In genomic region chr14:33589334-33589733, GRCh38 we compare ENCODE assay signal across 11 cellular contexts.
DNase-seq lines count a peak whose midpoint lies in the region; ATAC-seq and TF ChIP-seq lines count a peak whose summit lies in the region.
"Had no signal": no experiment of that assay in that cellular context is flagged by ENCODE, and none has a peak within 500 bp of the region (broad histone marks: within the 10 kb centered on the region; RNA-seq: fewer than 3 reads in every experiment).

No MANE protein-coding gene starts in this region.

- DNase-seq in HPDE6-E6E7 (ENCODE audit: extremely low spot score) (peak; percentile 84), adipocyte (ENCODE audit: low read depth) (peak; percentile 21), fibroblast of villous mesenchyme (ENCODE audit: low read depth) (peak; percentile 89), smooth muscle cell (lab: John Stamatoyannopoulos, UW; ENCODE audit: unreplicated experiment) (no peak), osteocyte (ENCODE audit: extremely low spot score, unreplicated experiment) (no peak), cardiac septum (ENCODE audit: low spot score) (no peak)
- DNase-seq: activated CD8-positive, alpha-beta memory T cell treated with anti-CD3 and anti-CD28 coated beads, Interleukin-2, amount 50 U/mL, for 48 hours; activated naive CD8-positive, alpha-beta T cell treated with anti-CD3 and anti-CD28 coated beads, Interleukin-2, amount 50 U/mL, for 24 hours; effector CD4-positive, alpha-beta T cell; NCI-H2107 had no signal

- H3K27me3 ChIP-seq in adipocyte (replicated peaks; ENCODE audit: control insufficient read depth, insufficient read depth, low read length) (no peaks in the 10 kb centered on the region), smooth muscle cell (ENCODE audit: low read depth) (no peaks in the 10 kb centered on the region)

- H2AFZ ChIP-seq in smooth muscle cell (ENCODE audit: low read depth) = no peak overlapping the region

- intact Hi-C loops in cardiac septum (cut with DNase I) = no loop called here

- WGBS in smooth muscle cell (ENCODE audit: low lambda C conversion rate) = 32% methylated on average over 3 of the region's 3 CpGs

- H3K4me2 ChIP-seq in smooth muscle cell = peak overlapping the region; percentile 53

- ATAC-seq in GM18909 (IDR thresholded peaks at IDR 0.05; ENCODE audit: poor library complexity, unreplicated experiment) = no peak
- ATAC-seq: activated naive CD8-positive, alpha-beta T cell treated with anti-CD3 and anti-CD28 coated beads, Interleukin-2, amount 50 U/mL, for 24 hours had no signal

- H3K4me3 Mint-ChIP-seq in osteocyte (ENCODE audit: unreplicated experiment) = no peak overlapping the region
- H3K4me3 Mint-ChIP-seq: activated naive CD8-positive, alpha-beta T cell treated with anti-CD3 and anti-CD28 coated beads, Interleukin-2, amount 50 U/mL, for 24 hours had no signal

- H3K36me3 Mint-ChIP-seq in osteocyte (ENCODE audit: unreplicated experiment) = no peaks in the 10 kb centered on the region

- H3K9ac ChIP-seq in adipocyte (ENCODE audit: low read length) (no peak overlapping the region), smooth muscle cell (ENCODE audit: low read depth) (no peak overlapping the region)

- H3K4me1 ChIP-seq in adipocyte (ENCODE audit: control insufficient read depth, insufficient read depth, low read length) = no peaks in the 10 kb centered on the region
- H3K4me1 ChIP-seq in smooth muscle cell (ENCODE audit: low read depth) = no peaks in the 10 kb centered on the region

- H3K27me3 Mint-ChIP-seq in osteocyte (ENCODE audit: unreplicated experiment) = no peaks in the 10 kb centered on the region
- H3K27me3 Mint-ChIP-seq: activated naive CD8-positive, alpha-beta T cell treated with anti-CD3 and anti-CD28 coated beads, Interleukin-2, amount 50 U/mL, for 24 hours had no signal

- H4K20me1 ChIP-seq in smooth muscle cell (ENCODE audit: low read depth) = no peaks in the 10 kb centered on the region

- H3K36me3 ChIP-seq in adipocyte (ENCODE audit: control insufficient read depth, insufficient read depth, low read length, severe bottlenecking) (no peaks in the 10 kb centered on the region), smooth muscle cell (ENCODE audit: low read depth) (no peaks in the 10 kb centered on the region)

- peaks cover 7% of the 10 kb centered on the region for H3F3A ChIP-seq in smooth muscle cell (ENCODE audit: low read depth)

- TF ChIP-seq CTCF in fibroblast of villous mesenchyme (IDR thresholded peaks at IDR 0.05; ENCODE audit: insufficient read depth, low read depth, low read length) (no peak), smooth muscle cell (IDR thresholded peaks at IDR 0.05; ENCODE audit: borderline replicate concordance, insufficient read depth, poor library complexity, severe bottlenecking) (no peak), osteocyte (IDR thresholded peaks at IDR 0.05) (no peak)

- no peaks in the 10 kb centered on the region for H3K9me3 Mint-ChIP-seq in osteocyte (ENCODE audit: unreplicated experiment)
- H3K9me3 Mint-ChIP-seq: activated naive CD8-positive, alpha-beta T cell treated with anti-CD3 and anti-CD28 coated beads, Interleukin-2, amount 50 U/mL, for 24 hours had no signal

- peaks cover 4% of the 10 kb centered on the region for H3K4me1 Mint-ChIP-seq in osteocyte (ENCODE audit: unreplicated experiment)
- H3K4me1 Mint-ChIP-seq: activated naive CD8-positive, alpha-beta T cell treated with anti-CD3 and anti-CD28 coated beads, Interleukin-2, amount 50 U/mL, for 24 hours had no signal

- H3K4me3 ChIP-seq in adipocyte (ENCODE audit: low read length) (no peak overlapping the region), fibroblast of villous mesenchyme (ENCODE audit: low read depth, low read length) (no peak overlapping the region), smooth muscle cell (no peak overlapping the region)

- H3K9me3 ChIP-seq in adipocyte (ENCODE audit: control insufficient read depth, low read length) = no peaks in the 10 kb centered on the region
- no peaks in the 10 kb centered on the region for H3K9me3 ChIP-seq in smooth muscle cell (replicated peaks; ENCODE audit: low read depth)

- no peaks in the 10 kb centered on the region for H3K79me2 ChIP-seq in smooth muscle cell (ENCODE audit: low read depth)

- H3K27ac Mint-ChIP-seq in osteocyte (ENCODE audit: unreplicated experiment) = no peak overlapping the region
- H3K27ac Mint-ChIP-seq: activated naive CD8-positive, alpha-beta T cell treated with anti-CD3 and anti-CD28 coated beads, Interleukin-2, amount 50 U/mL, for 24 hours had no signal

- peak overlapping the region; percentile 51 for H3K27ac ChIP-seq in smooth muscle cell (ENCODE audit: low read depth)

Comparison
In these comparisons a context has a peak if more than half of its experiments do, and no peak if none do; other contexts are left out.
1. DNase-seq: peak in HPDE6-E6E7 (single experiment), adipocyte (single experiment) and fibroblast of villous mesenchyme (single experiment); none in smooth muscle cell (single experiment), osteocyte (single experiment) and cardiac septum (single experiment).